11 cellular contexts compared by ENCODE assay signal in genomic region chr14:105700622-105701288, GRCh38.
DNase-seq lines count a peak whose midpoint lies in the region; ATAC-seq and TF ChIP-seq lines count a peak whose summit lies in the region.
"Had no signal": no experiment of that assay in that cellular context is flagged by ENCODE, and none has a peak within 500 bp of the region (broad histone marks: within the 10 kb centered on the region; RNA-seq: fewer than 3 reads in every experiment).

No MANE protein-coding gene starts in this region.

- no peak for TF ChIP-seq CTCF in GM12864 (IDR thresholded peaks at IDR 0.05; ENCODE audit: low read depth, low read length, missing control alignments)
- TF ChIP-seq CTCF in hepatocyte (IDR thresholded peaks at IDR 0.05; ENCODE audit: poor library complexity), result no peak

- no peak overlapping the region for H3K4me2 ChIP-seq in neuronal stem cell (ENCODE audit: insufficient read depth, low read length, poor library complexity, severe bottlenecking)
- no peak overlapping the region for H3K4me2 ChIP-seq in hepatocyte

- H3K18ac ChIP-seq in neuronal stem cell (ENCODE audit: low read length), result no peak overlapping the region

- H3K27ac ChIP-seq in neuronal stem cell (replicated peaks; ENCODE audit: low read length) (no peak overlapping the region), hepatocyte (no peak overlapping the region)
- H3K27ac ChIP-seq: gastrocnemius medialis had no signal

- H3K9me2 ChIP-seq in hepatocyte (replicated peaks; ENCODE audit: insufficient read depth), result no peaks in the 10 kb centered on the region

- no CpG with 5 or more reads among the region's 7 CpGs for WGBS in neuronal stem cell (ENCODE audit: extremely low coverage in 2 of 2, insufficient read length in 2 of 2, insufficient replicate concordance in 1 of 2), 2 donors
- 66% methylated on average over 7 of the region's 7 CpGs for WGBS in hepatocyte (ENCODE audit: low lambda C conversion rate, missing lambda C conversion rate)

- H3K4me1 ChIP-seq in neuronal stem cell (ENCODE audit: control insufficient read depth in 2 of 2, insufficient read depth in 1 of 2, low read depth in 1 of 2, low read length in 2 of 2), result no peaks in the 10 kb centered on the region
- H3K4me1 ChIP-seq in hepatocyte (ENCODE audit: insufficient read depth), result no peaks in the 10 kb centered on the region
- H3K4me1 ChIP-seq: gastrocnemius medialis had no signal

- ATAC-seq in GM19324 (IDR thresholded peaks at IDR 0.05; ENCODE audit: low FRiP score, unreplicated experiment) (peak; percentile 42), HG03097 (IDR thresholded peaks at IDR 0.05; ENCODE audit: low FRiP score, unreplicated experiment) (peak; percentile 33)

- no peaks in the 10 kb centered on the region for H4K20me1 ChIP-seq in hepatocyte (ENCODE audit: insufficient read depth, poor library complexity, severe bottlenecking)

- H3K4me3 Mint-ChIP-seq in immature natural killer cell, result no peak overlapping the region
- H3K4me3 Mint-ChIP-seq: brain had no signal

- H3K4me1 Mint-ChIP-seq in immature natural killer cell, result no peaks in the 10 kb centered on the region
- H3K4me1 Mint-ChIP-seq: brain had no signal

- no peak overlapping the region for H2BK15ac ChIP-seq in neuronal stem cell (ENCODE audit: low read length)

- H2BK5ac ChIP-seq in neuronal stem cell (ENCODE audit: low read length), result no peak overlapping the region

- H3K9me3 Mint-ChIP-seq in immature natural killer cell, result no peaks in the 10 kb centered on the region

- H3K36me3 ChIP-seq in neuronal stem cell (replicated peaks in 1 of 2; ENCODE audit: control insufficient read depth in 2 of 2, insufficient read depth in 2 of 2, low read length in 2 of 2), result no peaks in the 10 kb centered on the region
- H3K36me3 ChIP-seq in hepatocyte (replicated peaks; ENCODE audit: insufficient read depth, low read depth), result no peaks in the 10 kb centered on the region
- H3K36me3 ChIP-seq: gastrocnemius medialis had no signal

- peaks cover 2% of the 10 kb centered on the region for H3K79me1 ChIP-seq in neuronal stem cell (ENCODE audit: low read depth, low read length)

- H3K9ac ChIP-seq in neuronal stem cell (ENCODE audit: low read depth, low read length, poor library complexity), result no peak overlapping the region

- H3K14ac ChIP-seq in neuronal stem cell (ENCODE audit: low read length), result no peak overlapping the region

- H3K23ac ChIP-seq in neuronal stem cell (ENCODE audit: low read depth, low read length, poor library complexity), result no peak overlapping the region

- H3K36me3 Mint-ChIP-seq in immature natural killer cell, result no peaks in the 10 kb centered on the region
- H3K36me3 Mint-ChIP-seq: brain had no signal

- peaks cover 0 to 2% (median 0%) of the 10 kb centered on the region in 3 donors for H3K27me3 Mint-ChIP-seq in immature natural killer cell (ENCODE audit: low read depth in 3 of 3)

- peak overlapping the region; percentile 12 for H3K4me3 ChIP-seq in GM12864 (ENCODE audit: low read depth, low read length)
- H3K4me3 ChIP-seq in neuronal stem cell (ENCODE audit: low read length in 2 of 2), result no peak overlapping the region
- no peak overlapping the region for H3K4me3 ChIP-seq in hepatocyte
- H3K4me3 ChIP-seq: gastrocnemius medialis had no signal

- no peak overlapping the region for H2AK5ac ChIP-seq in neuronal stem cell (ENCODE audit: low read depth, low read length)

- H3K79me2 ChIP-seq in hepatocyte, result no peaks in the 10 kb centered on the region

- no peak overlapping the region for H2AFZ ChIP-seq in neuronal stem cell (ENCODE audit: low read length)
- no peak overlapping the region for H2AFZ ChIP-seq in hepatocyte

- no peak overlapping the region for H3K4ac ChIP-seq in neuronal stem cell (ENCODE audit: low read length)

- DNase-seq in GM12864 (ENCODE audit: low read depth) (peak; percentile 77), immature natural killer cell (no peak), neuronal stem cell (ENCODE audit: low spot score) (no peak), hepatocyte (ENCODE audit: low spot score) (no peak)
- DNase-seq in activated CD8-positive, alpha-beta memory T cell treated with anti-CD3 and anti-CD28 coated beads, Interleukin-2, amount 50 U/mL, for 48 hours, result peak; percentile 51
- no peak for DNase-seq in stimulated activated CD4-positive, alpha-beta T cell treated with anti-CD3 and anti-CD28 coated beads, Interleukin-4, amount 100 ng/mL, for 1 hour
- DNase-seq: gastrocnemius medialis, NCI-H2081 had no signal

- H2BK12ac ChIP-seq in neuronal stem cell (ENCODE audit: low read length), result no peak overlapping the region

- H3K27me3 ChIP-seq in neuronal stem cell (ENCODE audit: control insufficient read depth in 3 of 3, insufficient read depth in 3 of 3, low read depth in 1 of 3, low read length in 3 of 3) (no peaks in the 10 kb centered on the region), hepatocyte (no peaks in the 10 kb centered on the region)
- H3K27me3 ChIP-seq: gastrocnemius medialis had no signal

- H4K8ac ChIP-seq in neuronal stem cell (ENCODE audit: low read depth, low read length), result no peak overlapping the region

- H3K27ac Mint-ChIP-seq in immature natural killer cell, result peak overlapping the region in 1 of 6 donors; percentile 7

- no peak overlapping the region for H4K91ac ChIP-seq in neuronal stem cell (ENCODE audit: low read depth, low read length, poor library complexity)

- peaks cover 0 to 21% of the 10 kb centered on the region in 2 donors for H3K9me3 ChIP-seq in neuronal stem cell (replicated peaks in 1 of 2; ENCODE audit: control insufficient read depth in 2 of 2, insufficient read depth in 1 of 2, low read depth in 1 of 2, low read length in 2 of 2)
- no peaks in the 10 kb centered on the region for H3K9me3 ChIP-seq in hepatocyte (ENCODE audit: low read depth)
- H3K9me3 ChIP-seq: gastrocnemius medialis had no signal

- H2BK120ac ChIP-seq in neuronal stem cell (ENCODE audit: low read depth, low read length), result no peak overlapping the region

Comparison
In these comparisons a context has a peak if more than half of its experiments do, and no peak if none do; other contexts are left out.
1. DNase-seq: peak in GM12864 (single experiment) and activated CD8-positive, alpha-beta memory T cell treated with anti-CD3 and anti-CD28 coated beads, Interleukin-2, amount 50 U/mL, for 48 hours (single experiment); none in stimulated activated CD4-positive, alpha-beta T cell treated with anti-CD3 and anti-CD28 coated beads, Interleukin-4, amount 100 ng/mL, for 1 hour (single experiment), immature natural killer cell (0 of 3), neuronal stem cell (single experiment) and hepatocyte (single experiment).